ENCODE assay signal across 10 cellular contexts in genomic region chr10:102674566-102674965, GRCh38. TPM values are rescaled to one million over a fixed set of nuclear protein-coding genes. Genes with fewer than 3 reads are reported as not detected.
DNase-seq lines count a peak whose midpoint lies in the region; ATAC-seq, FAIRE-seq and TF ChIP-seq lines count a peak whose summit lies in the region.
"Had no signal": no experiment of that assay in that cellular context is flagged by ENCODE, and none has a peak within 500 bp of the region (broad histone marks: within the 10 kb centered on the region; RNA-seq: fewer than 3 reads in every experiment).

No MANE protein-coding gene starts in this region.

- no peak for FAIRE-seq in GM12892 (lab: Jason Lieb, UNC)

- no peaks in the 10 kb centered on the region for H3K27me3 Mint-ChIP-seq in activated CD8-positive, alpha-beta T cell treated with anti-CD3 and anti-CD28 coated beads, Interleukin-2, amount 10 ng/mL, durations not matched to agents 7 days and 5 days (ENCODE audit: low read depth)
- H3K27me3 Mint-ChIP-seq: activated B cell treated with CpG ODN at 0.5 μM for 24 hours had no signal

- peak overlapping the region in 6 of 8 donors; percentile 12 to 51 (median 20) for H3K4me3 ChIP-seq in spleen

- intact Hi-C loops in spleen (cut with DNase I; ENCODE audit: low total_unique reads), result no loop called here

- no peak for TF ChIP-seq CTCF in spleen (IDR thresholded peaks at IDR 0.05 in 8 of 11, conservative IDR thresholded peaks at IDR 0.05 in 3 of 11)

- peaks cover 30 to 92% (median 67%) of the 10 kb centered on the region in 6 donors for H3K4me1 ChIP-seq in spleen

- no peak for TF ChIP-seq POLR2A in spleen (IDR thresholded peaks at IDR 0.05)
- no peak for TF ChIP-seq POLR2A in GM12892 (IDR thresholded peaks at IDR 0.05; ENCODE audit: low read depth, low read length)

- H3K36me3 Mint-ChIP-seq in activated CD8-positive, alpha-beta T cell treated with anti-CD3 and anti-CD28 coated beads, Interleukin-2, amount 10 ng/mL, durations not matched to agents 7 days and 5 days (ENCODE audit: low read depth), result peaks cover 5% of the 10 kb centered on the region

- no peaks in the 10 kb centered on the region for H3K36me3 ChIP-seq in spleen

- peaks cover 47% of the 10 kb centered on the region for H3K4me1 Mint-ChIP-seq in activated CD8-positive, alpha-beta T cell treated with anti-CD3 and anti-CD28 coated beads, Interleukin-2, amount 10 ng/mL, durations not matched to agents 7 days and 5 days (ENCODE audit: low read depth)

- H3K27ac ChIP-seq in spleen, result peak overlapping the region in 7 of 8 donors; percentile 66 to 89 (median 76)
- H3K27ac ChIP-seq: 22Rv1 had no signal

- H3K27me3 ChIP-seq in spleen (replicated peaks in 1 of 7), result no peaks in the 10 kb centered on the region

- DNase-seq in NCI-H1092 treated with DMSO at 0.1 percent for 48 hours (lab: John Stamatoyannopoulos, UW), result peak; percentile 7
- DNase-seq in NCI-H1092 (lab: John Stamatoyannopoulos, UW), result no peak
- DNase-seq in activated CD8-positive, alpha-beta T cell treated with anti-CD3 and anti-CD28 coated beads, Interleukin-2, amount 10 ng/mL, durations not matched to agents 7 days and 5 days, result peak; percentile 44
- DNase-seq in iPS-NIHi7 (ENCODE audit: extremely low spot score), result peak; percentile 16
- no peak for DNase-seq in spleen
- DNase-seq in RKO (ENCODE audit: low spot score), result no peak
- DNase-seq in NCI-H526 treated with DMSO at 0.1 percent for 48 hours (lab: John Stamatoyannopoulos, UW), result no peak
- no peak for DNase-seq in GM12892 (ENCODE audit: insufficient read length)
- DNase-seq: activated B cell treated with CpG ODN at 0.5 μM for 24 hours had no signal

- H3K9me3 Mint-ChIP-seq in activated CD8-positive, alpha-beta T cell treated with anti-CD3 and anti-CD28 coated beads, Interleukin-2, amount 10 ng/mL, durations not matched to agents 7 days and 5 days (ENCODE audit: insufficient read depth), result no peaks in the 10 kb centered on the region
- H3K9me3 Mint-ChIP-seq: activated B cell treated with CpG ODN at 0.5 μM for 24 hours had no signal

- peak overlapping the region; percentile 87 for H3K27ac Mint-ChIP-seq in activated CD8-positive, alpha-beta T cell treated with anti-CD3 and anti-CD28 coated beads, Interleukin-2, amount 10 ng/mL, durations not matched to agents 7 days and 5 days
- H3K27ac Mint-ChIP-seq: activated B cell treated with CpG ODN at 0.5 μM for 24 hours had no signal

- H3K4me3 Mint-ChIP-seq in activated CD8-positive, alpha-beta T cell treated with anti-CD3 and anti-CD28 coated beads, Interleukin-2, amount 10 ng/mL, durations not matched to agents 7 days and 5 days, result peak overlapping the region; percentile 70

- POLR2A ChIA-PET in activated CD8-positive, alpha-beta T cell treated with anti-CD3 and anti-CD28 coated beads, Interleukin-2, amount 10 ng/mL, durations not matched to agents 7 days and 5 days (lab: Charles Lee), result interaction anchor here (0.8 to 3.3 kb wide), 8 partner anchors 10 to 138 kb away, joined by 3 to 24 read pairs (median 5); partner anchors contain the start of genes ARL3, SFXN2 and TRIM8

- 10 to 55% (median 28%) methylated on average over 2 of the region's 2 CpGs for WGBS in spleen, 5 donors

- CTCF ChIA-PET in activated CD8-positive, alpha-beta T cell treated with anti-CD3 and anti-CD28 coated beads, Interleukin-2, amount 10 ng/mL, durations not matched to agents 7 days and 5 days (lab: Charles Lee), result interaction anchor here (1.0 to 4.6 kb wide), 11 partner anchors 9 to 38 kb away, joined by 3 to 61 read pairs (median 5); partner anchors contain the start of genes ARL3, SFXN2 and TRIM8

- ATAC-seq in activated CD8-positive, alpha-beta T cell treated with anti-CD3 and anti-CD28 coated beads, Interleukin-2, amount 10 ng/mL, durations not matched to agents 7 days and 5 days, result peak; percentile 60

- H3K9me3 ChIP-seq in spleen, result no peaks in the 10 kb centered on the region

RNA-seq across cellular contexts. Expression of gene TRIM8, which starts 30.3 kb away (rescaled TPM):
- total RNA-seq in activated CD8-positive, alpha-beta T cell treated with anti-CD3 and anti-CD28 coated beads, Interleukin-2, amount 10 ng/mL, durations not matched to agents 7 days and 5 days, result 10 to 100 TPM; 45.0 to 47.1 TPM
- 100 to 1,000 TPM in 2 of 7 donors, 10 to 100 TPM in 5; 86.3 to 116 (median 94.9) TPM for total RNA-seq in spleen
- polyA plus RNA-seq in spleen, result 10 to 100 TPM; 23.5 to 37.6 (median 27.0) TPM
- polyA plus RNA-seq in GM12892 (2012; ENCODE audit: missing spikeins), result 25.0 TPM

RNA-seq across cellular contexts. Expression of gene ARL3, which starts 39.6 kb away (rescaled TPM):
- total RNA-seq in activated CD8-positive, alpha-beta T cell treated with anti-CD3 and anti-CD28 coated beads, Interleukin-2, amount 10 ng/mL, durations not matched to agents 7 days and 5 days, result 1 to 10 TPM; 4.7 to 5.2 TPM
- total RNA-seq in spleen, result 1 to 10 TPM; 2.2 to 5.1 (median 4.2) TPM
- 1 to 10 TPM; 2.6 to 4.1 (median 3.2) TPM for polyA plus RNA-seq in spleen
- polyA plus RNA-seq in GM12892 (2012; ENCODE audit: missing spikeins), result 14.1 TPM

RNA-seq across cellular contexts. Expression of gene SFXN2, which starts 39.9 kb away (rescaled TPM):
- 10 to 100 TPM; 22.2 TPM for total RNA-seq in activated CD8-positive, alpha-beta T cell treated with anti-CD3 and anti-CD28 coated beads, Interleukin-2, amount 10 ng/mL, durations not matched to agents 7 days and 5 days
- 10 to 100 TPM in 5 of 7 donors, 1 to 10 TPM in 2; 5.5 to 12.8 (median 10.5) TPM for total RNA-seq in spleen
- 1 to 10 TPM; 3.0 to 6.0 (median 5.4) TPM for polyA plus RNA-seq in spleen
- polyA plus RNA-seq in GM12892 (2012; ENCODE audit: missing spikeins), result 14.1 TPM

Comparison
In these comparisons a context has a peak if more than half of its experiments do, and no peak if none do; other contexts are left out.
1. DNase-seq: peak in NCI-H1092 treated with DMSO at 0.1 percent for 48 hours (single experiment), activated CD8-positive, alpha-beta T cell treated with anti-CD3 and anti-CD28 coated beads, Interleukin-2, amount 10 ng/mL, durations not matched to agents 7 days and 5 days (single experiment) and iPS-NIHi7 (single experiment); none in NCI-H1092 (single experiment), spleen (single experiment), RKO (single experiment), NCI-H526 treated with DMSO at 0.1 percent for 48 hours (single experiment) and GM12892 (single experiment).